In the genomic region with DNA sequence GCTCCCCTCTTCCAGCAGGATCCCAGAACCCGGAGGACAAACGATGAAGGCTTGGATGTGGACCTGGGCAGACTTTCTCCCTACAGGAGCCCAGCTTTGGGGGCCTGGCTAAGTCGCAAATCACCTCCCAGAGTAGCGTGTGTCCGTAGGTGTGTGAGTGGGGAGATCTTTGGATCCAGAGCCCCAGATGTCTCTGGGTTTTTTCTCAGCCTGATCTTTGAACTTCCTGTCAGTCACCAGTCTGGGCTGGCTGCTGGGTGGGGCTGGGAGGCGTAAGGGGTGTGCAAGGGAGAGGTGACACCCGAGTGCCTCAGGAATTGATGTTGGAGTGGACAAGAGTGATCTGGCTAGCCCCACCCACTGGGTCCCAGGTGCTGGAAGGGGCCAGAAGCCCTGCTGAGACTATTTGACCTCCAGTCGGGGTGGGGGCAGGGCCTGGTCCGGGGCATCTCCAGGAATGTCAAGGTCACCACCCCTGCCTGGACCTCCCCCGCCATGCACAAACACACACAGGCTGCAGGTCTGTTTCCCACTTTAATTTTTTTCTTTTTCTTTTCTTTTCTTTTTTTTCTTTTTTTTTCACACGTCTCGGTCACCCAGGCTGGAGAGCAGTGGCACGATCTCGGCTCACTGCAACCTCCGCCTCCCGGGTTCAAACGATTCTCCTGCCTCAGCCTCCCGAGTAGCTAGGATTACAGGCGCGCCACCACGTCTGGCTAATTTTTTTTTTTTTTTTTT, we compare ENCODE assay signal across 1 cellular context.
TF ChIP-seq lines count a peak whose summit lies in the region.

A gene with protein sequence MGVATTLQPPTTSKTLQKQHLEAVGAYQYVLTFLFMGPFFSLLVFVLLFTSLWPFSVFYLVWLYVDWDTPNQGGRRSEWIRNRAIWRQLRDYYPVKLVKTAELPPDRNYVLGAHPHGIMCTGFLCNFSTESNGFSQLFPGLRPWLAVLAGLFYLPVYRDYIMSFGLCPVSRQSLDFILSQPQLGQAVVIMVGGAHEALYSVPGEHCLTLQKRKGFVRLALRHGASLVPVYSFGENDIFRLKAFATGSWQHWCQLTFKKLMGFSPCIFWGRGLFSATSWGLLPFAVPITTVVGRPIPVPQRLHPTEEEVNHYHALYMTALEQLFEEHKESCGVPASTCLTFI (minus strand): TSS at position 175 of the 738 bp plus-strand sequence. CDS start 182 bp downstream, outside the sequence.

TF ChIP-seq in HepG2, 621 proteins besides CTCF, POLR2A, EP300 and RAD21 (continued from another document):
- no peak for TF ChIP-seq IRF9 (CRISPR knock-in tag; IDR thresholded peaks at IDR 0.05; ENCODE audit: borderline replicate concordance)
- 0 out of 2 replicates have a peak, but pooled peaks have one; percentile 55 for TF ChIP-seq ZFP36L2 (CRISPR knock-in tag; IDR thresholded peaks at IDR 0.05)
- TF ChIP-seq RARA (CRISPR knock-in tag; IDR thresholded peaks at IDR 0.05), result peak; percentile 95
- no peak; the same call in 1 of the 2 replicates for TF ChIP-seq ATF2 (CRISPR knock-in tag; IDR thresholded peaks at IDR 0.05)
- no peak for TF ChIP-seq FOSL1 (CRISPR knock-in tag; IDR thresholded peaks at IDR 0.05; ENCODE audit: borderline replicate concordance)
- TF ChIP-seq ZFP41 (CRISPR knock-in tag; IDR thresholded peaks at IDR 0.05; ENCODE audit: borderline replicate concordance), result no peak
- peak; percentile 92 for TF ChIP-seq ESRRA (CRISPR knock-in tag; IDR thresholded peaks at IDR 0.05; ENCODE audit: low read depth)
- peak; percentile 87 for TF ChIP-seq ZNF350 (CRISPR knock-in tag; IDR thresholded peaks at IDR 0.05; ENCODE audit: borderline replicate concordance, low read depth)
- 0 out of 2 replicates have a peak, but pooled peaks have one; percentile 10 for TF ChIP-seq POGZ (CRISPR knock-in tag; IDR thresholded peaks at IDR 0.05)
- TF ChIP-seq ZNF460 (CRISPR knock-in tag; IDR thresholded peaks at IDR 0.05; ENCODE audit: borderline replicate concordance), result no peak
- TF ChIP-seq TBL1XR1 (IDR thresholded peaks at IDR 0.05; ENCODE audit: borderline replicate concordance, low read length, partially characterized antibody), result peak; percentile 69
- peak; percentile 70; the same call in 1 of the 2 replicates for TF ChIP-seq RCOR2 (CRISPR knock-in tag; IDR thresholded peaks at IDR 0.05)
- no peak for TF ChIP-seq MLLT10 (CRISPR knock-in tag; IDR thresholded peaks at IDR 0.05)
- TF ChIP-seq ZNF780A (CRISPR knock-in tag; IDR thresholded peaks at IDR 0.05), result 0 out of 2 replicates have a peak, but pooled peaks have one; percentile 53
- no peak for TF ChIP-seq KLF11 (CRISPR knock-in tag; IDR thresholded peaks at IDR 0.05)
- TF ChIP-seq ZNF615 (CRISPR knock-in tag; IDR thresholded peaks at IDR 0.05; ENCODE audit: borderline replicate concordance), result 0 out of 2 replicates have a peak, but pooled peaks have one; percentile 55
- TF ChIP-seq KAT8 (CRISPR knock-in tag; IDR thresholded peaks at IDR 0.05), result peak; percentile 44; the same call in 1 of the 2 replicates
- 0 out of 2 replicates have a peak, but pooled peaks have one; percentile 46 for TF ChIP-seq ZBTB42 (CRISPR knock-in tag; IDR thresholded peaks at IDR 0.05)
- TF ChIP-seq, protein P1, sequence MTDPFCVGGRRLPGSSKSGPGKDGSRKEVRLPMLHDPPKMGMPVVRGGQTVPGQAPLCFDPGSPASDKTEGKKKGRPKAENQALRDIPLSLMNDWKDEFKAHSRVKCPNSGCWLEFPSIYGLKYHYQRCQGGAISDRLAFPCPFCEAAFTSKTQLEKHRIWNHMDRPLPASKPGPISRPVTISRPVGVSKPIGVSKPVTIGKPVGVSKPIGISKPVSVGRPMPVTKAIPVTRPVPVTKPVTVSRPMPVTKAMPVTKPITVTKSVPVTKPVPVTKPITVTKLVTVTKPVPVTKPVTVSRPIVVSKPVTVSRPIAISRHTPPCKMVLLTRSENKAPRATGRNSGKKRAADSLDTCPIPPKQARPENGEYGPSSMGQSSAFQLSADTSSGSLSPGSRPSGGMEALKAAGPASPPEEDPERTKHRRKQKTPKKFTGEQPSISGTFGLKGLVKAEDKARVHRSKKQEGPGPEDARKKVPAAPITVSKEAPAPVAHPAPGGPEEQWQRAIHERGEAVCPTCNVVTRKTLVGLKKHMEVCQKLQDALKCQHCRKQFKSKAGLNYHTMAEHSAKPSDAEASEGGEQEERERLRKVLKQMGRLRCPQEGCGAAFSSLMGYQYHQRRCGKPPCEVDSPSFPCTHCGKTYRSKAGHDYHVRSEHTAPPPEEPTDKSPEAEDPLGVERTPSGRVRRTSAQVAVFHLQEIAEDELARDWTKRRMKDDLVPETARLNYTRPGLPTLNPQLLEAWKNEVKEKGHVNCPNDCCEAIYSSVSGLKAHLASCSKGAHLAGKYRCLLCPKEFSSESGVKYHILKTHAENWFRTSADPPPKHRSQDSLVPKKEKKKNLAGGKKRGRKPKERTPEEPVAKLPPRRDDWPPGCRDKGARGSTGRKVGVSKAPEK (CRISPR knock-in tag; IDR thresholded peaks at IDR 0.05; ENCODE audit: borderline replicate concordance), result no peak
- TF ChIP-seq GATA4 (IDR thresholded peaks at IDR 0.05; ENCODE audit: borderline replicate concordance, low read depth), result peak; percentile 56; the same call in 1 of the 2 replicates
- TF ChIP-seq ZNF564 (CRISPR knock-in tag; IDR thresholded peaks at IDR 0.05), result peak; percentile 74
- peak; percentile 31; the same call in 1 of the 2 replicates for TF ChIP-seq TSC22D2 (CRISPR knock-in tag; IDR thresholded peaks at IDR 0.05; ENCODE audit: borderline replicate concordance)
- peak; percentile 79 for TF ChIP-seq ARNTL (CRISPR knock-in tag; IDR thresholded peaks at IDR 0.05)
- TF ChIP-seq ZNF484 (CRISPR knock-in tag; IDR thresholded peaks at IDR 0.05; ENCODE audit: borderline replicate concordance, low read depth), result no peak
- TF ChIP-seq ZSCAN9 (CRISPR knock-in tag; IDR thresholded peaks at IDR 0.05; ENCODE audit: borderline replicate concordance), result no peak
- TF ChIP-seq, protein P2, sequence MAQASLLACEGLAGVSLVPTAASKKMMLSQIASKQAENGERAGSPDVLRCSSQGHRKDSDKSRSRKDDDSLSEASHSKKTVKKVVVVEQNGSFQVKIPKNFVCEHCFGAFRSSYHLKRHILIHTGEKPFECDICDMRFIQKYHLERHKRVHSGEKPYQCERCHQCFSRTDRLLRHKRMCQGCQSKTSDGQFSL (CRISPR knock-in tag; IDR thresholded peaks at IDR 0.05), result peak; percentile 54
- peak; percentile 95 for TF ChIP-seq MEIS2 (CRISPR knock-in tag; IDR thresholded peaks at IDR 0.05)
- TF ChIP-seq DNMT3B (CRISPR knock-in tag; conservative IDR thresholded peaks at IDR 0.05), result no peak
- peak; percentile 95 for TF ChIP-seq KLF12 (CRISPR knock-in tag; IDR thresholded peaks at IDR 0.05; ENCODE audit: borderline replicate concordance)
- no peak for TF ChIP-seq ZNF260 (CRISPR knock-in tag; IDR thresholded peaks at IDR 0.05; ENCODE audit: borderline replicate concordance, low read depth)
- TF ChIP-seq ZFP82 (CRISPR knock-in tag; IDR thresholded peaks at IDR 0.05; ENCODE audit: borderline replicate concordance), result peak; percentile 24; the same call in 1 of the 2 replicates
- TF ChIP-seq, protein P3, sequence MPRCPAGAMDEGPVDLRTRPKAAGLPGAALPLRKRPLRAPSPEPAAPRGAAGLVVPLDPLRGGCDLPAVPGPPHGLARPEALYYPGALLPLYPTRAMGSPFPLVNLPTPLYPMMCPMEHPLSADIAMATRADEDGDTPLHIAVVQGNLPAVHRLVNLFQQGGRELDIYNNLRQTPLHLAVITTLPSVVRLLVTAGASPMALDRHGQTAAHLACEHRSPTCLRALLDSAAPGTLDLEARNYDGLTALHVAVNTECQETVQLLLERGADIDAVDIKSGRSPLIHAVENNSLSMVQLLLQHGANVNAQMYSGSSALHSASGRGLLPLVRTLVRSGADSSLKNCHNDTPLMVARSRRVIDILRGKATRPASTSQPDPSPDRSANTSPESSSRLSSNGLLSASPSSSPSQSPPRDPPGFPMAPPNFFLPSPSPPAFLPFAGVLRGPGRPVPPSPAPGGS (CRISPR knock-in tag; IDR thresholded peaks at IDR 0.05), result 0 out of 2 replicates have a peak, but pooled peaks have one; percentile 33
- peak; percentile 7; the same call in 1 of the 2 replicates for TF ChIP-seq ZNF652 (CRISPR knock-in tag; IDR thresholded peaks at IDR 0.05; ENCODE audit: borderline replicate concordance, low read depth)
- peak; percentile 35; the same call in 1 of the 2 replicates for TF ChIP-seq ZNF567 (CRISPR knock-in tag; IDR thresholded peaks at IDR 0.05; ENCODE audit: borderline replicate concordance)
- no peak for TF ChIP-seq ZBTB3 (CRISPR knock-in tag; IDR thresholded peaks at IDR 0.05; ENCODE audit: borderline replicate concordance, low read depth)
- peak; percentile 75 for TF ChIP-seq FOXA3 (CRISPR knock-in tag; IDR thresholded peaks at IDR 0.05)
- TF ChIP-seq POGK (CRISPR knock-in tag; conservative IDR thresholded peaks at IDR 0.05), result peak; percentile 78; the same call in 1 of the 2 replicates
- TF ChIP-seq NPAS2 (CRISPR knock-in tag; IDR thresholded peaks at IDR 0.05; ENCODE audit: borderline replicate concordance), result no peak
- peak; percentile 40 for TF ChIP-seq XRCC5 (optimal IDR thresholded peaks at IDR 0.05; ENCODE audit: low read length)
- TF ChIP-seq ZNF274 (CRISPR knock-in tag; IDR thresholded peaks at IDR 0.05), result no peak; the same call in 1 of the 2 replicates
- peak; percentile 89 for TF ChIP-seq PHF21A (CRISPR knock-in tag; IDR thresholded peaks at IDR 0.05)
- TF ChIP-seq, protein P4, sequence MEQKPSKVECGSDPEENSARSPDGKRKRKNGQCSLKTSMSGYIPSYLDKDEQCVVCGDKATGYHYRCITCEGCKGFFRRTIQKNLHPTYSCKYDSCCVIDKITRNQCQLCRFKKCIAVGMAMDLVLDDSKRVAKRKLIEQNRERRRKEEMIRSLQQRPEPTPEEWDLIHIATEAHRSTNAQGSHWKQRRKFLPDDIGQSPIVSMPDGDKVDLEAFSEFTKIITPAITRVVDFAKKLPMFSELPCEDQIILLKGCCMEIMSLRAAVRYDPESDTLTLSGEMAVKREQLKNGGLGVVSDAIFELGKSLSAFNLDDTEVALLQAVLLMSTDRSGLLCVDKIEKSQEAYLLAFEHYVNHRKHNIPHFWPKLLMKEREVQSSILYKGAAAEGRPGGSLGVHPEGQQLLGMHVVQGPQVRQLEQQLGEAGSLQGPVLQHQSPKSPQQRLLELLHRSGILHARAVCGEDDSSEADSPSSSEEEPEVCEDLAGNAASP (CRISPR knock-in tag; IDR thresholded peaks at IDR 0.05; ENCODE audit: borderline replicate concordance), result peak; percentile 72; the same call in 1 of the 2 replicates
